In genomic region chr1:114757455-114758250, GRCh38 we compare ENCODE assay signal across 8 cellular contexts. TPM values are rescaled to one million over a fixed set of nuclear protein-coding genes. Genes with fewer than 3 reads are reported as not detected.
DNase-seq lines count a peak whose midpoint lies in the region; ATAC-seq and TF ChIP-seq lines count a peak whose summit lies in the region.

Gene CSDE1, minus strand, starts transcription at chr1:114757984. Its CDS starts 18,094 bp downstream, at chr1:114739890.

- peaks cover 51% of the 10 kb centered on the region for H3K79me2 ChIP-seq in SU-DHL-6 (ENCODE audit: insufficient read depth, low read length)

- POLR2A ChIA-PET in activated naive CD8-positive, alpha-beta T cell treated with anti-CD3 and anti-CD28 coated beads, Interleukin-2, amount 10 ng/mL, durations not matched to agents 7 days and 5 days (lab: Charles Lee): interaction anchor here (0.9 to 2.5 kb wide), 4 partner anchors 13 to 415 kb away, joined by 3 to 12 read pairs (median 6); partner anchors contain the start of genes NRAS and SIKE1

- H3K4me1 Mint-ChIP-seq in activated naive CD8-positive, alpha-beta T cell treated with anti-CD3 and anti-CD28 coated beads, Interleukin-2, amount 10 ng/mL, durations not matched to agents 7 days and 5 days: peaks cover 43% of the 10 kb centered on the region
- H3K4me1 Mint-ChIP-seq in glutamatergic neuron (ENCODE audit: low read depth, unreplicated experiment): peaks cover 19% of the 10 kb centered on the region
- peaks cover 39% of the 10 kb centered on the region for H3K4me1 Mint-ChIP-seq in osteocyte (ENCODE audit: unreplicated experiment)

- H4K20me1 ChIP-seq in SU-DHL-6 (ENCODE audit: low read depth, low read length): peaks cover 39% of the 10 kb centered on the region

- H3K36me3 Mint-ChIP-seq in activated naive CD8-positive, alpha-beta T cell treated with anti-CD3 and anti-CD28 coated beads, Interleukin-2, amount 10 ng/mL, durations not matched to agents 7 days and 5 days: peaks cover 6% of the 10 kb centered on the region
- H3K36me3 Mint-ChIP-seq in glutamatergic neuron (ENCODE audit: unreplicated experiment): no peaks in the 10 kb centered on the region
- H3K36me3 Mint-ChIP-seq in osteocyte (ENCODE audit: unreplicated experiment): peaks cover 2% of the 10 kb centered on the region

- H3K27ac ChIP-seq in SU-DHL-6 (ENCODE audit: low read depth, low read length) (peak within 1 kb of the TSS; percentile 92), thymus (ENCODE audit: low read depth) (peak within 1 kb of the TSS; percentile 100)

- H3K4me2 ChIP-seq in SU-DHL-6 (ENCODE audit: low read depth, low read length, poor library complexity, severe bottlenecking): peak within 1 kb of the TSS; percentile 88

- H3K27ac Mint-ChIP-seq in activated naive CD8-positive, alpha-beta T cell treated with anti-CD3 and anti-CD28 coated beads, Interleukin-2, amount 10 ng/mL, durations not matched to agents 7 days and 5 days: peak within 1 kb of the TSS; percentile 99
- H3K27ac Mint-ChIP-seq in glutamatergic neuron (ENCODE audit: unreplicated experiment): peak within 1 kb of the TSS; percentile 98
- H3K27ac Mint-ChIP-seq in osteocyte (ENCODE audit: unreplicated experiment): peak within 1 kb of the TSS; percentile 100

- peak; percentile 24; the same call in 2 of the 3 replicates for TF ChIP-seq CTCF in GM12872 (IDR thresholded peaks at IDR 0.05; ENCODE audit: insufficient read depth, low read depth, low read length)
- no peak for TF ChIP-seq CTCF in SU-DHL-6 (IDR thresholded peaks at IDR 0.05; ENCODE audit: insufficient read depth, low read length, poor library complexity, severe bottlenecking)
- no peak for TF ChIP-seq CTCF in glutamatergic neuron (IDR thresholded peaks at IDR 0.05; ENCODE audit: partially characterized antibody, unreplicated experiment)
- peak; percentile 53 for TF ChIP-seq CTCF in osteocyte (IDR thresholded peaks at IDR 0.05)

- peak; percentile 84 for ATAC-seq in HG02759 (IDR thresholded peaks at IDR 0.05; ENCODE audit: unreplicated experiment)
- peak; percentile 87 for ATAC-seq in activated naive CD8-positive, alpha-beta T cell treated with anti-CD3 and anti-CD28 coated beads, Interleukin-2, amount 10 ng/mL, durations not matched to agents 7 days and 5 days (ENCODE audit: low read depth)

- H3K9me2 ChIP-seq in SU-DHL-6 (replicated peaks; ENCODE audit: insufficient read depth, low read length): no peaks in the 10 kb centered on the region

- no peaks in the 10 kb centered on the region for H3K27me3 Mint-ChIP-seq in activated naive CD8-positive, alpha-beta T cell treated with anti-CD3 and anti-CD28 coated beads, Interleukin-2, amount 10 ng/mL, durations not matched to agents 7 days and 5 days
- H3K27me3 Mint-ChIP-seq in glutamatergic neuron (ENCODE audit: unreplicated experiment) (peaks cover 12% of the 10 kb centered on the region), osteocyte (ENCODE audit: unreplicated experiment) (no peaks in the 10 kb centered on the region)

- H3K9ac ChIP-seq in SU-DHL-6 (ENCODE audit: low read length): peak within 1 kb of the TSS; percentile 98

- peak within 1 kb of the TSS; percentile 96 for H3K4me3 ChIP-seq in SU-DHL-6 (ENCODE audit: insufficient read depth, low read length, poor library complexity, severe bottlenecking)
- peak within 1 kb of the TSS; percentile 99 for H3K4me3 ChIP-seq in thymus (ENCODE audit: low read length)

- H3K27me3 ChIP-seq in SU-DHL-6 (ENCODE audit: low read length): no peaks in the 10 kb centered on the region
- no peaks in the 10 kb centered on the region for H3K27me3 ChIP-seq in thymus (ENCODE audit: control insufficient read depth, insufficient read depth)

- under 1% methylated on average over 50 of the region's 50 CpGs for WGBS in thymus

- peaks cover 24% of the 10 kb centered on the region for H3K4me1 ChIP-seq in thymus (ENCODE audit: control insufficient read depth, insufficient read depth, low read length)

- H3K9me3 ChIP-seq in SU-DHL-6 (ENCODE audit: insufficient read depth, low read length): no peaks in the 10 kb centered on the region
- H3K9me3 ChIP-seq in thymus (ENCODE audit: control insufficient read depth): no peaks in the 10 kb centered on the region

- H2AFZ ChIP-seq in SU-DHL-6 (ENCODE audit: low read depth, low read length, severe bottlenecking): peak within 1 kb of the TSS; percentile 91

- peaks cover 14% of the 10 kb centered on the region for H3F3A ChIP-seq in SU-DHL-6 (ENCODE audit: insufficient read depth)

- 0 out of 2 replicates have a peak, but pooled peaks cover 2% of the 10 kb centered on the region for H3K36me3 ChIP-seq in SU-DHL-6 (ENCODE audit: low read length)
- H3K36me3 ChIP-seq in thymus (ENCODE audit: control insufficient read depth, insufficient read depth): no peaks in the 10 kb centered on the region

- DNase-seq in NCI-H128 (lab: John Stamatoyannopoulos, UW; ENCODE audit: unreplicated experiment) (peak; percentile 97), glutamatergic neuron (peak; percentile 99), osteocyte (ENCODE audit: extremely low spot score, unreplicated experiment) (peak; percentile 99)
- DNase-seq in activated naive CD8-positive, alpha-beta T cell treated with anti-CD3 and anti-CD28 coated beads, Interleukin-2, amount 10 ng/mL, durations not matched to agents 7 days and 5 days: peak; percentile 95

- H3K4me3 Mint-ChIP-seq in activated naive CD8-positive, alpha-beta T cell treated with anti-CD3 and anti-CD28 coated beads, Interleukin-2, amount 10 ng/mL, durations not matched to agents 7 days and 5 days: peak within 1 kb of the TSS; percentile 96
- H3K4me3 Mint-ChIP-seq in glutamatergic neuron (ENCODE audit: unreplicated experiment): peak within 1 kb of the TSS; percentile 95
- peak within 1 kb of the TSS; percentile 99 for H3K4me3 Mint-ChIP-seq in osteocyte (ENCODE audit: unreplicated experiment)

- peaks cover 4% of the 10 kb centered on the region for H3K9me3 Mint-ChIP-seq in activated naive CD8-positive, alpha-beta T cell treated with anti-CD3 and anti-CD28 coated beads, Interleukin-2, amount 10 ng/mL, durations not matched to agents 7 days and 5 days
- H3K9me3 Mint-ChIP-seq in glutamatergic neuron (ENCODE audit: unreplicated experiment): peaks cover 11% of the 10 kb centered on the region
- peaks cover 8% of the 10 kb centered on the region for H3K9me3 Mint-ChIP-seq in osteocyte (ENCODE audit: unreplicated experiment)

RNA-seq across cellular contexts. Expression of gene CSDE1, which starts in this region (rescaled TPM):
- 100 to 1,000 TPM; 401 to 410 TPM for total RNA-seq in activated naive CD8-positive, alpha-beta T cell treated with anti-CD3 and anti-CD28 coated beads, Interleukin-2, amount 10 ng/mL, durations not matched to agents 7 days and 5 days
- 763 TPM for total RNA-seq in glutamatergic neuron (ENCODE audit: unreplicated experiment)
- total RNA-seq in osteocyte: 499 and 516 TPM in 2 replicates
- polyA plus RNA-seq in thymus: 204 TPM

Comparison
In these comparisons a context has a peak if more than half of its experiments do, and no peak if none do; other contexts are left out.
1. Peak in every context shown above with its lines: DNase-seq, ATAC-seq, H3K4me3 ChIP-seq and H3K27ac ChIP-seq.
2. CTCF ChIP-seq: peak in GM12872 (single experiment) and osteocyte (single experiment); none in SU-DHL-6 (single experiment) and glutamatergic neuron (single experiment).